28 cellular contexts compared by ENCODE assay signal in the genomic region with DNA sequence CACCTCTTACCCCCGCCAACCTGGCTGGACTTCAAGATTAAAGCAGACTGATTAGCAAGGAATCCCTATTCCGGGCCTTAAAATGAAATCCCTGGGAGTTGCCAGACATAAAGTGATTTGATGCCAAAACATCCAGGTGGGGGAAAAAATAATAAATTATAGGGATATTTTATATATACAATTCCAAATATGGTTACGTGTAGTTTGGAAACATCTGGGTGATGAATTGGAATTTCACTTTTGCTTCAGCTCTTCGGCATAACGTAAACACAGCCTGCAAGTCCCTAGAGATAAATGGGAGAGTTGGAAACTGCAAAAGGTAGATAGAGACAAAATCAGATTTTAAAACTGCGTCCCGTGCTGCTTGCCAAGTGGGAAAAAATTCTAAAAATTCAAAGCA.
A peak's percentile ranks its signal among the peaks of the same experiment; 100 is the strongest.
DNase-seq lines count a peak whose midpoint lies in the region; ATAC-seq and TF ChIP-seq lines count a peak whose summit lies in the region.
"Had no signal": no experiment of that assay in that cellular context is flagged by ENCODE, and none has a peak within 500 bp of the region (broad histone marks: within the 10 kb centered on the region; RNA-seq: fewer than 3 reads in every experiment).

No MANE protein-coding gene starts in this region.

- peak overlapping the region; percentile 11 for H3K4me2 ChIP-seq in mesenchymal stem cell (ENCODE audit: low read length, poor library complexity, severe bottlenecking)

- no peak overlapping the region for H4K8ac ChIP-seq in mesenchymal stem cell (ENCODE audit: low read length)

- H3K9ac ChIP-seq in mesenchymal stem cell (ENCODE audit: low read length), result peak overlapping the region; percentile 3
- H3K9ac ChIP-seq: GM23248 had no signal

- H2AK5ac ChIP-seq in mesenchymal stem cell (ENCODE audit: low read length, severe bottlenecking), result no peak overlapping the region

- no peak overlapping the region for H2BK120ac ChIP-seq in mesenchymal stem cell (ENCODE audit: low read depth, low read length)

- H2BK5ac ChIP-seq in mesenchymal stem cell (ENCODE audit: low read depth, low read length, poor library complexity, severe bottlenecking), result no peak overlapping the region

- H2BK15ac ChIP-seq in mesenchymal stem cell (ENCODE audit: low read depth, poor library complexity, severe bottlenecking), result no peak overlapping the region

- no peak overlapping the region for H4K91ac ChIP-seq in mesenchymal stem cell (ENCODE audit: low read length)

- CTCF ChIA-PET in RWPE1 (lab: Yijun Ruan, JAX), result no interaction called here

- DNase-seq in right cardiac atrium (no peak), left ventricle myocardium inferior (no peak), coronary artery (ENCODE audit: low spot score) (no peak), mesenchymal stem cell (no peak), RWPE1 (ENCODE audit: low spot score) (no peak), medulla oblongata (ENCODE audit: extremely low spot score) (no peak)
- DNase-seq in stimulated activated CD4-positive, alpha-beta T cell treated with anti-CD3 and anti-CD28 coated beads, Interleukin-4, amount 100 ng/mL, for 4 hours, result no peak
- DNase-seq in stimulated activated naive CD8-positive, alpha-beta T cell treated with anti-CD3 and anti-CD28 coated beads, Interleukin-15, Interleukin-2, amounts not matched to agents 100 U/mL and 50 U/mL, for 24 hours, result no peak
- DNase-seq: activated CD4-positive, alpha-beta T cell treated with anti-CD3 and anti-CD28 coated beads, Interleukin-2, amount 50 U/mL, for 48 hours; activated CD4-positive, CD25-positive, alpha-beta regulatory T cell treated with anti-CD3 and anti-CD28 coated beads, Interleukin-2, amount 50 U/mL, for 72 hours; activated naive CD4-positive, alpha-beta T cell; activated naive CD8-positive, alpha-beta T cell treated with anti-CD3 and anti-CD28 coated beads, Interleukin-2, amount 50 U/mL, for 24 hours; activated T-cell treated with anti-CD3 and anti-CD28 coated beads, Interleukin-2, amount 50 U/mL, for 72 hours; CD8-positive, alpha-beta T cell; effector CD4-positive, alpha-beta T cell; foreskin melanocyte; GM23248; heart right ventricle; kidney; naive thymus-derived CD8-positive, alpha-beta T cell; NCI-H1105 treated with DMSO at 0.1 percent for 48 hours; NCI-H1930; NCI-H526; NK-92 treated with Interleukin-12 subunit alpha and Interleukin-12 subunit beta, amount 100 ng/mL, for 24 hours; nucleus accumbens; Right ventricle myocardium superior; stimulated activated naive CD4-positive, alpha-beta T cell treated with Interleukin-2 at 50 U/mL for 16 hours had no signal

- no peak overlapping the region for H3K4ac ChIP-seq in mesenchymal stem cell (ENCODE audit: low read depth in 1 of 2, low read length in 2 of 2)

- no peaks in the 10 kb centered on the region for H3K9me3 ChIP-seq in right cardiac atrium (ENCODE audit: control insufficient read depth, low read length)
- no peaks in the 10 kb centered on the region for H3K9me3 ChIP-seq in left ventricle myocardium inferior (replicated peaks)
- H3K9me3 ChIP-seq in mesenchymal stem cell (ENCODE audit: control insufficient read depth, low read length), result no peaks in the 10 kb centered on the region
- H3K9me3 ChIP-seq: heart right ventricle had no signal

- TF ChIP-seq CTCF in left ventricle myocardium inferior (IDR thresholded peaks at IDR 0.05; ENCODE audit: borderline replicate concordance), result no peak
- TF ChIP-seq CTCF in coronary artery (IDR thresholded peaks at IDR 0.05), result no peak
- no peak for TF ChIP-seq CTCF in RWPE1 (conservative IDR thresholded peaks at IDR 0.05; ENCODE audit: low read depth)

- WGBS in right cardiac atrium, result 50% methylated on average over 7 of the region's 7 CpGs
- WGBS in mesenchymal stem cell, result 52% methylated on average over 6 of the region's 7 CpGs

- no peaks in the 10 kb centered on the region for H3K27me3 ChIP-seq in right cardiac atrium (ENCODE audit: control insufficient read depth, insufficient read depth)
- H3K27me3 ChIP-seq in left ventricle myocardium inferior (ENCODE audit: low read depth), result no peaks in the 10 kb centered on the region
- no peaks in the 10 kb centered on the region for H3K27me3 ChIP-seq in mesenchymal stem cell (ENCODE audit: control insufficient read depth in 1 of 2, insufficient read depth in 1 of 2, low read length in 2 of 2)
- H3K27me3 ChIP-seq: heart right ventricle had no signal

- intact Hi-C loops in right cardiac atrium (cut with DNase I) (no loop called here), left ventricle myocardium inferior (cut with micrococcal nuclease) (no loop called here)

- no peak overlapping the region for H3K18ac ChIP-seq in mesenchymal stem cell (ENCODE audit: low read depth in 1 of 2, low read length in 2 of 2)

- H3K79me1 ChIP-seq in mesenchymal stem cell (replicated peaks; ENCODE audit: low read length, poor library complexity, severe bottlenecking), result no peaks in the 10 kb centered on the region

- POLR2A ChIA-PET in RWPE1 (lab: Yijun Ruan, JAX; ENCODE audit: low non-redundant PET), result no interaction called here

- no peak overlapping the region for H2BK12ac ChIP-seq in mesenchymal stem cell (ENCODE audit: low read length in 2 of 2)

- no peak overlapping the region for H3K14ac ChIP-seq in mesenchymal stem cell (ENCODE audit: low read length in 2 of 2)

- peak overlapping the region; percentile 15 for H3K4me3 ChIP-seq in right cardiac atrium (ENCODE audit: low read length)
- H3K4me3 ChIP-seq in left ventricle myocardium inferior, result no peak overlapping the region
- H3K4me3 ChIP-seq in coronary artery, result peak overlapping the region; percentile 44
- no peak overlapping the region for H3K4me3 ChIP-seq in mesenchymal stem cell (ENCODE audit: insufficient read depth in 1 of 2, low read depth in 1 of 2, low read length in 2 of 2)
- H3K4me3 ChIP-seq: GM23248, heart right ventricle, K562 had no signal

- no peak overlapping the region for H3K27ac ChIP-seq in right cardiac atrium (ENCODE audit: low read length)
- H3K27ac ChIP-seq in left ventricle myocardium inferior (replicated peaks), result no peak overlapping the region
- H3K27ac ChIP-seq in coronary artery, result no peak overlapping the region
- no peak overlapping the region for H3K27ac ChIP-seq in mesenchymal stem cell (ENCODE audit: low read length, poor library complexity, severe bottlenecking)
- H3K27ac ChIP-seq in RWPE1, result no peak overlapping the region
- H3K27ac ChIP-seq: heart right ventricle had no signal

- no peak overlapping the region for H2AFZ ChIP-seq in mesenchymal stem cell (ENCODE audit: low read depth, low read length)
- H2AFZ ChIP-seq: GM23248 had no signal

- H3K23ac ChIP-seq in mesenchymal stem cell (ENCODE audit: low read length in 2 of 2), result no peak overlapping the region

- H3K4me1 ChIP-seq in right cardiac atrium (ENCODE audit: control insufficient read depth, insufficient read depth, low read length) (no peaks in the 10 kb centered on the region), left ventricle myocardium inferior (peaks cover 11% of the 10 kb centered on the region), mesenchymal stem cell (ENCODE audit: control insufficient read depth, insufficient read depth, low read depth, low read length) (peaks cover 1% of the 10 kb centered on the region)

- no peak for ATAC-seq in right cardiac atrium
- no peak for ATAC-seq in stimulated activated naive CD8-positive, alpha-beta T cell treated with anti-CD3 and anti-CD28 coated beads, Interleukin-15, Interleukin-2, amounts not matched to agents 100 U/mL and 50 U/mL, for 24 hours
- ATAC-seq: activated naive CD8-positive, alpha-beta T cell treated with anti-CD3 and anti-CD28 coated beads, Interleukin-2, amount 50 U/mL, for 24 hours; activated T-cell treated with anti-CD3 and anti-CD28 coated beads, Interleukin-2, amount 50 U/mL, for 72 hours; CD8-positive, alpha-beta T cell; heart right ventricle; K562; naive thymus-derived CD8-positive, alpha-beta T cell had no signal

- H3K36me3 ChIP-seq in left ventricle myocardium inferior, result no peaks in the 10 kb centered on the region
- no peaks in the 10 kb centered on the region for H3K36me3 ChIP-seq in mesenchymal stem cell (ENCODE audit: control insufficient read depth in 1 of 2, insufficient read depth in 2 of 2, low read depth in 1 of 2, low read length in 2 of 2)
- H3K36me3 ChIP-seq: heart right ventricle had no signal

Comparison
In these comparisons a context has a peak if more than half of its experiments do, and no peak if none do; other contexts are left out.
1. H3K4me3 ChIP-seq: peak in right cardiac atrium (single experiment) and coronary artery (single experiment); none in left ventricle myocardium inferior (single experiment) and mesenchymal stem cell (0 of 2).